8 cellular contexts compared by ENCODE assay signal in the genomic region with DNA sequence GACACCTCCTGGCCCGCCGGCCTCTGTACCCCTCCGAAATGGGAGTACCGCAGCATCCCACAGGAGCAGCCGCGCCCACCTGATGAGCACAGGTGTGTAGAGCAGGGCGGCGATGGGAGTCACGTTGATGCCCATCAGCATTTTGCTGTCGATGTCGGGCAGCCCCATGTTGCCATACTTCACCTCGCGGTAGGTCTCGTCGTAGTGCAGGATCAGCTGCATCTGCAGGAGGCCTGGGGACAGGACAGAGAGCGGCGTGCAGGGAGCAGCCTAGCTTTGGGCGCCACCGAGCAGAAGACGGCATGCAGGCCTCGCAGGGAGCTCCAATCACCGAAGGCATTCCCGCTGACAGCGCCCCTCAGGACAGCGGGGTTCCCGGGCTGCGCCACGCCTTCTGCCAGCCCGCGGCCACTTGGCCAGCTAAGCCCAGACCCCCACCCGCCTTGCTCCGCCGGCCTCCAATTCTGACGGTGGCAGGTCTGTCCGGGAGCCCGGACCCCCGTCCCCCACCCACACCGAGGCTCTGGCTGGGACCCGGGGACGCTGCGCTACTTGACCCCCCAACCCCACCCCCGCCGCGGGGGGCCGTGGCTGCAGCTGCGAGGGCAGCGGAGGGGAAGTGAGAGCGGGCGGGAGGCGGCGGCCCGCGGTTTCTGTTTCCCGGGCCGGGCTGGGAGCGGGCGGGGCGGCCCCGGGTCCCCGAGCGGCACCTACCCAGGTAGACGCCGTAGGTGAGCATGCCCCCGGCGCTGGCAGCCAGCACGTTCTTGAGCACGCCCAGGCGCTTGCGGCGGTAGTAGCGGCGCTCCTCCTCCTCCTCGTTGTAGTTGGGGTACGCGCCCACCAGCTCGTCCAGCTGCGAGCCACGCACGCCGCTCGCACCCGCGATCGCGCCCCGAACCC. TPM values are rescaled to one million over a fixed set of nuclear protein-coding genes. Genes with fewer than 3 reads are reported as not detected.
DNase-seq lines count a peak whose midpoint lies in the region; ATAC-seq and TF ChIP-seq lines count a peak whose summit lies in the region.

No MANE protein-coding gene starts in this region.

- ATAC-seq in GM19023 (IDR thresholded peaks at IDR 0.05; ENCODE audit: unreplicated experiment) (peak; percentile 42), HG03520 (IDR thresholded peaks at IDR 0.05; ENCODE audit: unreplicated experiment) (peak; percentile 28), body of pancreas (peak; percentile 67), left lobe of liver (peak; percentile 46)

- intact Hi-C loops in body of pancreas (cut with DNase I), result no loop called here

- TF ChIP-seq CTCF in 22Rv1 (IDR thresholded peaks at IDR 0.05) (no peak), body of pancreas (IDR thresholded peaks at IDR 0.05) (no peak)

- TF ChIP-seq POLR2A in body of pancreas (IDR thresholded peaks at IDR 0.05), result no peak

- DNase-seq in T-helper 1 cell, result peak in 4 of 5 donors; percentile 33 to 55 (median 47)
- DNase-seq in body of pancreas, result peak; percentile 66 to 73 (median 70)
- DNase-seq in left lobe of liver (ENCODE audit: low spot score), result no peak
- peak; percentile 34 for DNase-seq in stimulated activated CD8-positive, alpha-beta memory T cell treated with anti-CD3 and anti-CD28 coated beads, Interleukin-12 subunit alpha, Interleukin-12 subunit beta, amount 100 ng/mL, for 4 hours (ENCODE audit: low read depth)
- no peak for DNase-seq in SW 1271 (lab: John Stamatoyannopoulos, UW)

- WGBS in body of pancreas, 2 donors, result 24 to 36% methylated on average over 14 to 55 of the region's 86 CpGs

- H3K27ac ChIP-seq in 22Rv1 (peak overlapping the region; percentile 58), body of pancreas (peak overlapping the region; percentile 32 to 76 (median 63))

- no peaks in the 10 kb centered on the region for H3K9me3 ChIP-seq in body of pancreas

- no peaks in the 10 kb centered on the region for H3K27me3 ChIP-seq in body of pancreas

- no peaks in the 10 kb centered on the region for H3K36me3 ChIP-seq in body of pancreas (replicated peaks in 1 of 2; ENCODE audit: insufficient read depth in 1 of 2, low read depth in 2 of 2)

- peaks cover 18% of the 10 kb centered on the region for H3K4me1 ChIP-seq in body of pancreas

- H3K4me3 ChIP-seq in body of pancreas, result peak overlapping the region; percentile 40 to 55

RNA-seq across cellular contexts. Expression of a gene that starts 0.7 kb away (rescaled TPM):
- total RNA-seq in body of pancreas (10 to 100 TPM; 33.9 to 40.5 TPM), left lobe of liver (18.9 TPM)

RNA-seq across cellular contexts. Expression of a gene that starts 6.9 kb away (rescaled TPM):
- 10 to 100 TPM; 15.2 to 18.4 TPM for total RNA-seq in body of pancreas
- total RNA-seq in left lobe of liver, result 3.2 TPM

RNA-seq across cellular contexts. Expression of a gene that starts 27.3 kb away (rescaled TPM):
- total RNA-seq in body of pancreas (100 to 1,000 TPM; 108 to 109 TPM), left lobe of liver (104 TPM)

RNA-seq across cellular contexts. Expression of a gene that starts 35.6 kb away (rescaled TPM):
- 100 to 1,000 TPM; 488 to 798 TPM for total RNA-seq in body of pancreas
- 66.5 TPM for total RNA-seq in left lobe of liver

Comparison
In these comparisons a context has a peak if more than half of its experiments do, and no peak if none do; other contexts are left out.
1. DNase-seq: peak in T-helper 1 cell (4 of 5), body of pancreas (4 of 4) and stimulated activated CD8-positive, alpha-beta memory T cell treated with anti-CD3 and anti-CD28 coated beads, Interleukin-12 subunit alpha, Interleukin-12 subunit beta, amount 100 ng/mL, for 4 hours (single experiment); none in left lobe of liver (single experiment) and SW 1271 (0 of 2).
2. Peak in every context shown above with its lines, with median percentiles within 50 percentile points of each other: ATAC-seq.